In the genomic region with DNA sequence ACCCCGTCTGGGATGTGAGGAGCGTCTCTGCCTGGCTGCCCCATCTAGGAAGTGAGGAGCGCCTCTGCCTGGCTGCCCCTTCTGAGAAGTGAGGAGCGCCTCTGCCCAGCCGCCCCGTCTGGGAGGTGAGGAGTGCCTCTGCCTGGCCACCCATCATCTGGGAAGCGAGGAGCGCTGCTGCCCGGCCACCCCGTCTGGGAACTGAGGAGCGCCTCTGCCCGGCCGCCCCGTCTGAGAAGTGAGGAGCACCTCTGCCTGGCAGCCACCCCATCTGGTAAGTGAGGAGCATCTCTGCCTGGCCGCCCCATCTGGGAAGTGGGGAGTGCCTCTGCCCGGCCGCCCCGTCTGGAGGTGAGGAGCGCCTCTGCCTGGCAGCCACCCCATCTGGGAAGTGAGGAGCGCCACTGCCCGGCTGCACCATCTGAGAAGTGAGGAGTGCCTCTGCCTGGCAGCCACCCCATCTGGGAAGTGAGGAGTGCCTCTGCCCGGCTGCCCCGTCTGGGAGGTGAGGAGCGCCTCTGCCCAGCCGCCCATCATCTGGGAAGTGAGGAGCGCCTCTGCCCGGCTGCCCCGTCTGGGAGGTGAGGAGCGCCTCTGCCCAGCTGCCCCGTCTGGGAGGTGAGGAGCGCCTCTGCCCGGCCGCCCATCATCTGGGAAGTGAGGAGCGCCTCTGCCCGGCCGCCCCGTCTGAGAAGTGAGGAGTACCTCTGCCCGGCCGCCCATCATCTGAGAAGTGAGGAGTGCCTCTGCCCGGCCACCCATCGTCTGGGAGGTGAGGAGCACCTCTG, we compare ENCODE assay signal across 19 cellular contexts. TPM values are rescaled to one million over a fixed set of nuclear protein-coding genes. Genes with fewer than 3 reads are reported as not detected.
"Had no signal": no experiment of that assay in that cellular context is flagged by ENCODE, and none has a peak within 500 bp of the region (broad histone marks: within the 10 kb centered on the region; RNA-seq: fewer than 3 reads in every experiment).

No MANE protein-coding gene starts in this region.

RNA-seq across cellular contexts. Expression of a gene that starts 40.4 kb away (rescaled TPM):
- total RNA-seq: activated CD4-positive, alpha-beta memory T cell treated with anti-CD3 and anti-CD28 coated beads, Interleukin-2, amount 10 ng/mL, durations not matched to agents 7 days and 5 days; activated CD4-positive, alpha-beta T cell treated with anti-CD3 and anti-CD28 coated beads for 36 hours; activated CD4-positive, alpha-beta T cell treated with anti-CD3 and anti-CD28 coated beads, Interleukin-2, amount 10 ng/mL, durations not matched to agents 7 days and 5 days; activated CD8-positive, alpha-beta memory T cell treated with anti-CD3 and anti-CD28 coated beads, Interleukin-2, amount 10 ng/mL, durations not matched to agents 7 days and 5 days; activated CD8-positive, alpha-beta T cell treated with anti-CD3 and anti-CD28 coated beads, Interleukin-2, amount 10 ng/mL, durations not matched to agents 7 days and 5 days; activated naive CD4-positive, alpha-beta T cell treated with anti-CD3 and anti-CD28 coated beads for 36 hours; activated naive CD8-positive, alpha-beta T cell treated with anti-CD3 and anti-CD28 coated beads for 36 hours; activated T-cell treated with anti-CD3 and anti-CD28 coated beads, Interleukin-2, amount 50 U/mL, for 4 hours; activated T-cell treated with anti-CD3 and anti-CD28 coated beads, Interleukin-2, amount 50 U/mL, for 72 hours; activated T-helper 1 cell treated with anti-CD3 and anti-CD28 coated beads, Interleukin-12 subunit alpha, Interleukin-12 subunit beta, Interleukin-2, Interleukin-4 antibody, amounts not matched to agents 30 ng/mL and 10 ng/mL and 1 ng/mL, durations not matched to agents 14 hours and 24 hours and 36 hours; activated T-helper 17 cell treated with anti-CD3 and anti-CD28 coated beads, Interleukin-2, amount 50 U/mL, for 72 hours; aorta; astrocyte; body of pancreas; breast epithelium; chondrocyte; T-helper 2 cell treated with Interferon-gamma antibody and Interleukin-4, amounts not matched to agents 100 ng/mL and 5 ng/mL, for 36 hours had no signal
- polyA plus RNA-seq: aorta had no signal

RNA-seq across cellular contexts. Expression of a gene that starts 53.5 kb away (rescaled TPM):
- total RNA-seq: activated CD4-positive, alpha-beta memory T cell treated with anti-CD3 and anti-CD28 coated beads, Interleukin-2, amount 10 ng/mL, durations not matched to agents 7 days and 5 days; activated CD4-positive, alpha-beta T cell treated with anti-CD3 and anti-CD28 coated beads, Interleukin-2, amount 10 ng/mL, durations not matched to agents 7 days and 5 days; activated CD8-positive, alpha-beta memory T cell treated with anti-CD3 and anti-CD28 coated beads, Interleukin-2, amount 10 ng/mL, durations not matched to agents 7 days and 5 days; activated CD8-positive, alpha-beta T cell treated with anti-CD3 and anti-CD28 coated beads, Interleukin-2, amount 10 ng/mL, durations not matched to agents 7 days and 5 days; activated naive CD4-positive, alpha-beta T cell treated with anti-CD3 and anti-CD28 coated beads for 36 hours; activated naive CD4-positive, alpha-beta T cell treated with anti-CD3 and anti-CD28 coated beads, Interleukin-2, amount 50 U/mL, for 72 hours; activated T-helper 1 cell treated with anti-CD3 and anti-CD28 coated beads, Interleukin-12 subunit alpha, Interleukin-12 subunit beta, Interleukin-2, Interleukin-4 antibody, amounts not matched to agents 30 ng/mL and 10 ng/mL and 1 ng/mL, durations not matched to agents 14 hours and 24 hours and 36 hours; activated T-helper 17 cell treated with anti-CD3 and anti-CD28 coated beads, Interleukin-2, amount 50 U/mL, for 72 hours; aorta; astrocyte; body of pancreas; chondrocyte; T-helper 2 cell treated with Interferon-gamma antibody and Interleukin-4, amounts not matched to agents 100 ng/mL and 5 ng/mL, for 36 hours; WTC11 had no signal
